30 cellular contexts compared by ENCODE assay signal in the genomic region with DNA sequence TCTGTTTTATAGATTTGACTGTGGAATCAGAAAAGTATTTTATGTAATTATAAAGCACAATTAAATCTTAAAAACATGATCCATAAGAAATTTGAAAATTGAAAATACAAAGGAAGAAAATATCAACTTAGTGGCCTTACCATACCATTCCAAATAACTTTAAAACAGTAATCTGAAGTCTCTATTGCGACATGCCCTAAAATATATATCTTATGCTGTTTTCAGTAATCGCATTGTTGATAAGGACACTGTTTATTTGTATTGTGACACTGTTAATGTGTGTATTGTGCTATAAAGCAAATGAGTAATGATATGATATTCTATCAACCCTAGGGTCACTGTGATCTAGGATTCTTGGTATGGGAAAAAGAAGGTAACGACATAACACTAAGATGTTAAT.
"Had no signal": no experiment of that assay in that cellular context is flagged by ENCODE, and none has a peak within 500 bp of the region (broad histone marks: within the 10 kb centered on the region; RNA-seq: fewer than 3 reads in every experiment).

No MANE protein-coding gene starts in this region.

- H3K9me3 ChIP-seq: adrenal gland, esophagus muscularis mucosa, gastroesophageal sphincter, heart right ventricle had no signal

- H3K36me3 ChIP-seq: adrenal gland, WERI-Rb-1 had no signal

- ATAC-seq: activated CD4-positive, CD25-positive, alpha-beta regulatory T cell treated with anti-CD3 and anti-CD28 coated beads, Interleukin-2, amount 50 U/mL, for 24 hours; activated CD8-positive, alpha-beta T cell treated with anti-CD3 and anti-CD28 coated beads for 36 hours; activated naive CD8-positive, alpha-beta T cell treated with anti-CD3 and anti-CD28 coated beads, Interleukin-2, amount 50 U/mL, for 24 hours; activated T-cell treated with anti-CD3 and anti-CD28 coated beads, Interleukin-2, amount 50 U/mL, for 4 hours; activated T-helper 17 cell treated with anti-CD3 and anti-CD28 coated beads, Interleukin-2, amount 50 U/mL, for 72 hours; foreskin keratinocyte; gastroesophageal sphincter; heart right ventricle; T-cell had no signal

- FAIRE-seq: bronchial epithelial cell had no signal

- H3K27me3 ChIP-seq: adrenal gland, dorsolateral prefrontal cortex, esophagus muscularis mucosa, foreskin keratinocyte, gastroesophageal sphincter, heart right ventricle had no signal

- H3K27ac ChIP-seq: adrenal gland, coronary artery, dorsolateral prefrontal cortex, esophagus muscularis mucosa, foreskin keratinocyte, gastroesophageal sphincter, heart right ventricle, WERI-Rb-1 had no signal

- H3K4me3 ChIP-seq: adrenal gland, coronary artery, dorsolateral prefrontal cortex, esophagus muscularis mucosa, gastroesophageal sphincter, heart right ventricle had no signal

- DNase-seq: activated B cell treated with CpG ODN at 0.5 μM for 24 hours; activated CD4-positive, alpha-beta T cell treated with anti-CD3 and anti-CD28 coated beads for 48 hours; activated CD4-positive, alpha-beta T cell treated with anti-CD3 and anti-CD28 coated beads, Interleukin-2, amount 50 U/mL, for 1 hour; activated CD4-positive, alpha-beta T cell treated with anti-CD3 and anti-CD28 coated beads, Interleukin-2, amount 50 U/mL, for 48 hours; activated CD8-positive, alpha-beta memory T cell treated with anti-CD3 and anti-CD28 coated beads for 24 hours; activated CD8-positive, alpha-beta T cell treated with anti-CD3 and anti-CD28 coated beads for 36 hours; activated effector memory CD4-positive, alpha-beta T cell treated with Interleukin-2 at 50 U/mL for 16 hours; activated gamma-delta T cell treated with Interleukin-2 at 50 U/mL for 16 hours; activated naive CD4-positive, alpha-beta T cell treated with Interleukin-2 at 50 U/mL for 16 hours; activated naive CD8-positive, alpha-beta T cell treated with anti-CD3 and anti-CD28 coated beads for 36 hours; activated naive CD8-positive, alpha-beta T cell treated with anti-CD3 and anti-CD28 coated beads, Interleukin-2, amount 50 U/mL, for 24 hours; activated T-cell treated with anti-CD3 and anti-CD28 coated beads, Interleukin-2, amount 50 U/mL, for 4 hours; adrenal gland; amygdala; aorta; dorsolateral prefrontal cortex; effector memory CD4-positive, alpha-beta T cell; endodermal cell; erythroblast; foreskin keratinocyte; heart right ventricle; T-cell; T-helper 9 cell; WERI-Rb-1 had no signal
